In genomic region chr5:171422902-171423663, GRCh38 we compare ENCODE assay signal across 1 cellular context.
TF ChIP-seq lines count a peak whose summit lies in the region.

No MANE protein-coding gene starts in this region.

TF ChIP-seq in SK-N-SH, 30 proteins besides CTCF, POLR2A, EP300 and RAD21 (continued from another document):
- TF ChIP-seq, protein P1, sequence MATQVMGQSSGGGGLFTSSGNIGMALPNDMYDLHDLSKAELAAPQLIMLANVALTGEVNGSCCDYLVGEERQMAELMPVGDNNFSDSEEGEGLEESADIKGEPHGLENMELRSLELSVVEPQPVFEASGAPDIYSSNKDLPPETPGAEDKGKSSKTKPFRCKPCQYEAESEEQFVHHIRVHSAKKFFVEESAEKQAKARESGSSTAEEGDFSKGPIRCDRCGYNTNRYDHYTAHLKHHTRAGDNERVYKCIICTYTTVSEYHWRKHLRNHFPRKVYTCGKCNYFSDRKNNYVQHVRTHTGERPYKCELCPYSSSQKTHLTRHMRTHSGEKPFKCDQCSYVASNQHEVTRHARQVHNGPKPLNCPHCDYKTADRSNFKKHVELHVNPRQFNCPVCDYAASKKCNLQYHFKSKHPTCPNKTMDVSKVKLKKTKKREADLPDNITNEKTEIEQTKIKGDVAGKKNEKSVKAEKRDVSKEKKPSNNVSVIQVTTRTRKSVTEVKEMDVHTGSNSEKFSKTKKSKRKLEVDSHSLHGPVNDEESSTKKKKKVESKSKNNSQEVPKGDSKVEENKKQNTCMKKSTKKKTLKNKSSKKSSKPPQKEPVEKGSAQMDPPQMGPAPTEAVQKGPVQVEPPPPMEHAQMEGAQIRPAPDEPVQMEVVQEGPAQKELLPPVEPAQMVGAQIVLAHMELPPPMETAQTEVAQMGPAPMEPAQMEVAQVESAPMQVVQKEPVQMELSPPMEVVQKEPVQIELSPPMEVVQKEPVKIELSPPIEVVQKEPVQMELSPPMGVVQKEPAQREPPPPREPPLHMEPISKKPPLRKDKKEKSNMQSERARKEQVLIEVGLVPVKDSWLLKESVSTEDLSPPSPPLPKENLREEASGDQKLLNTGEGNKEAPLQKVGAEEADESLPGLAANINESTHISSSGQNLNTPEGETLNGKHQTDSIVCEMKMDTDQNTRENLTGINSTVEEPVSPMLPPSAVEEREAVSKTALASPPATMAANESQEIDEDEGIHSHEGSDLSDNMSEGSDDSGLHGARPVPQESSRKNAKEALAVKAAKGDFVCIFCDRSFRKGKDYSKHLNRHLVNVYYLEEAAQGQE (IDR thresholded peaks at IDR 0.05; ENCODE audit: low read depth, low read length) = no peak
- TF ChIP-seq ZBTB33 (IDR thresholded peaks at IDR 0.05; ENCODE audit: borderline replicate concordance, low read depth) = no peak
TF ChIP-seq in SK-N-SH: peak in this region for 0.
